Comparison of ENCODE assay signal across 8 cellular contexts in genomic region chr10:91551856-91552255, GRCh38.
DNase-seq lines count a peak whose midpoint lies in the region; ATAC-seq, FAIRE-seq and TF ChIP-seq lines count a peak whose summit lies in the region.

No MANE protein-coding gene starts in this region.

- H3K36me3 ChIP-seq in WERI-Rb-1 (no peaks in the 10 kb centered on the region), left ventricle myocardium inferior (no peaks in the 10 kb centered on the region)

- no peak for TF ChIP-seq POLR2A in GM18505 (IDR thresholded peaks at IDR 0.05; ENCODE audit: borderline replicate concordance, extremely low read depth, insufficient read depth, insufficient read length)

- FAIRE-seq in D721Med (lab: Jason Lieb, UNC) = no peak

- TF ChIP-seq CTCF in D721Med (IDR thresholded peaks at IDR 0.05; ENCODE audit: insufficient read depth, missing control alignments) (peak; percentile 74), HFF-Myc (IDR thresholded peaks at IDR 0.05; ENCODE audit: low read depth, low read length, missing control alignments) (peak; percentile 79), WERI-Rb-1 (IDR thresholded peaks at IDR 0.05; ENCODE audit: low read depth, low read length) (peak; percentile 93), left ventricle myocardium inferior (IDR thresholded peaks at IDR 0.05; ENCODE audit: borderline replicate concordance) (peak; percentile 75)

- peaks cover 29% of the 10 kb centered on the region for H3K4me1 ChIP-seq in left ventricle myocardium inferior

- H3K27ac ChIP-seq in WERI-Rb-1 (no peak overlapping the region), left ventricle myocardium inferior (replicated peaks) (peak overlapping the region; percentile 56)

- ATAC-seq in HG03457 (IDR thresholded peaks at IDR 0.05; ENCODE audit: unreplicated experiment) (no peak), GM18505 (IDR thresholded peaks at IDR 0.05; ENCODE audit: unreplicated experiment) (no peak), GM18907 (IDR thresholded peaks at IDR 0.05; ENCODE audit: unreplicated experiment) (no peak)

- no peaks in the 10 kb centered on the region for H3K27me3 ChIP-seq in WERI-Rb-1 (ENCODE audit: insufficient read depth, low read depth, severe bottlenecking)
- H3K27me3 ChIP-seq in left ventricle myocardium inferior (ENCODE audit: low read depth) = no peaks in the 10 kb centered on the region

- H3K9me3 ChIP-seq in WERI-Rb-1 (ENCODE audit: severe bottlenecking) = no peaks in the 10 kb centered on the region
- no peaks in the 10 kb centered on the region for H3K9me3 ChIP-seq in left ventricle myocardium inferior (replicated peaks)

- intact Hi-C loops in left ventricle myocardium inferior (cut with micrococcal nuclease) = loop anchor here (5.0 to 10.0 kb wide), 2 partner anchors 57 to 80 kb away; partner anchors contain the start of gene PPP1R3C

- DNase-seq in D721Med (ENCODE audit: insufficient read length, low spot score) = no peak
- DNase-seq in HFF-Myc (ENCODE audit: extremely low read depth, low read depth) = peak; percentile 37
- peak; percentile 66 for DNase-seq in WERI-Rb-1
- DNase-seq in left ventricle myocardium inferior = peak; percentile 37
- DNase-seq in skeletal muscle cell (ENCODE audit: low read depth) = peak; percentile 45

- H3K4me3 ChIP-seq in HFF-Myc (replicated peaks; ENCODE audit: low read depth, low read length) = no peak overlapping the region
- no peak overlapping the region for H3K4me3 ChIP-seq in WERI-Rb-1 (ENCODE audit: low read depth, low read length)
- peak overlapping the region; percentile 42 for H3K4me3 ChIP-seq in left ventricle myocardium inferior
- H3K4me3 ChIP-seq in skeletal muscle cell (ENCODE audit: low read depth, low read length) = no peak overlapping the region
